Comparison of ENCODE assay signal across 1 cellular context in the genomic region with DNA sequence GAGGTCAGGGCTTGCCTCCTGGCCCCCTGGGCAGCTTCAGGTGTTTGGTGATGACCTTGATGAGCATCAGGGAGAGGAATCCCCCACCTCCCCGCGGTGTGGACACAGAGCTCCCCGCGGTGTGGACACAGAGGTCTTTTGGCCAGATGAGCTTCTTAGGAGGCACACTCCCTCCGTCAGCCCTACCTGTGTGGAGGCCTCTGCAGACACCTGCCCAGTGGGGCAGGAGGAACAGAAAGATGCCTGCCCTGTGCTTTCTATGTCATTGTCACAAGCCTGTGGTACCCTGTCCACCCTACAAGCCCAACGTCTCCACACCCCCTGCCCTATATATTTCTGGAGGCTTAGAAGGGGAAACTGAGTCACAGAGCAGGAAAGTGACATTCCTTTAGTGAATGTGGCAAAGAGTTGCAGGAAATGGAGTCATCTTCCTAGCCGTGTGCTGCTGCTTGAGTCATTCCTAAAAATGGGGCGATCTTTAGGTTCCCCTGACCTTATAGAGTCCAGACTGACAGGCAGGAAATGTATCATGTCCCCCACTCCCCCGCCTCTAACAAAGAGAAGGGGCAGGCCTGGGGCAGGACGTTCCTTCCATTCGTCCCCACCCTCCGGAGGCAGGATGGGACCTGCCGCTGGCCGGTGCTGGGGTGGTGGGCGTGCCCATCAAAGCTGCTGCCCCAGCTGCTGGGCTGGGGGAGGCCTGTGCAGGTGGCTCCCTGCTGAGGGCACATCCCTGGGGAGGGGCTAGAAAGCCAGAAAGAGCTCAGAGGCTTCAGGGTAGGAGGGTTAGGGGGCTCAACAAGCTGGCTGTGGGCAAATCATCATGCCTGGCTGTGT.
TF ChIP-seq lines count a peak whose summit lies in the region.

No MANE protein-coding gene starts in this region.

TF ChIP-seq in HEK293, 187 proteins besides CTCF, POLR2A, EP300 and RAD21 (continued from another document):
- TF ChIP-seq, protein P1, sequence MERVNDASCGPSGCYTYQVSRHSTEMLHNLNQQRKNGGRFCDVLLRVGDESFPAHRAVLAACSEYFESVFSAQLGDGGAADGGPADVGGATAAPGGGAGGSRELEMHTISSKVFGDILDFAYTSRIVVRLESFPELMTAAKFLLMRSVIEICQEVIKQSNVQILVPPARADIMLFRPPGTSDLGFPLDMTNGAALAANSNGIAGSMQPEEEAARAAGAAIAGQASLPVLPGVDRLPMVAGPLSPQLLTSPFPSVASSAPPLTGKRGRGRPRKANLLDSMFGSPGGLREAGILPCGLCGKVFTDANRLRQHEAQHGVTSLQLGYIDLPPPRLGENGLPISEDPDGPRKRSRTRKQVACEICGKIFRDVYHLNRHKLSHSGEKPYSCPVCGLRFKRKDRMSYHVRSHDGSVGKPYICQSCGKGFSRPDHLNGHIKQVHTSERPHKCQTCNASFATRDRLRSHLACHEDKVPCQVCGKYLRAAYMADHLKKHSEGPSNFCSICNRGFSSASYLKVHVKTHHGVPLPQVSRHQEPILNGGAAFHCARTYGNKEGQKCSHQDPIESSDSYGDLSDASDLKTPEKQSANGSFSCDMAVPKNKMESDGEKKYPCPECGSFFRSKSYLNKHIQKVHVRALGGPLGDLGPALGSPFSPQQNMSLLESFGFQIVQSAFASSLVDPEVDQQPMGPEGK (tag by site-specific recombination; IDR thresholded peaks at IDR 0.05) = 0 out of 2 replicates have a peak, but pooled peaks have one; percentile 21
- no peak for TF ChIP-seq ZNF670 (tag by site-specific recombination; IDR thresholded peaks at IDR 0.05; ENCODE audit: low read depth)
- TF ChIP-seq, protein P2, sequence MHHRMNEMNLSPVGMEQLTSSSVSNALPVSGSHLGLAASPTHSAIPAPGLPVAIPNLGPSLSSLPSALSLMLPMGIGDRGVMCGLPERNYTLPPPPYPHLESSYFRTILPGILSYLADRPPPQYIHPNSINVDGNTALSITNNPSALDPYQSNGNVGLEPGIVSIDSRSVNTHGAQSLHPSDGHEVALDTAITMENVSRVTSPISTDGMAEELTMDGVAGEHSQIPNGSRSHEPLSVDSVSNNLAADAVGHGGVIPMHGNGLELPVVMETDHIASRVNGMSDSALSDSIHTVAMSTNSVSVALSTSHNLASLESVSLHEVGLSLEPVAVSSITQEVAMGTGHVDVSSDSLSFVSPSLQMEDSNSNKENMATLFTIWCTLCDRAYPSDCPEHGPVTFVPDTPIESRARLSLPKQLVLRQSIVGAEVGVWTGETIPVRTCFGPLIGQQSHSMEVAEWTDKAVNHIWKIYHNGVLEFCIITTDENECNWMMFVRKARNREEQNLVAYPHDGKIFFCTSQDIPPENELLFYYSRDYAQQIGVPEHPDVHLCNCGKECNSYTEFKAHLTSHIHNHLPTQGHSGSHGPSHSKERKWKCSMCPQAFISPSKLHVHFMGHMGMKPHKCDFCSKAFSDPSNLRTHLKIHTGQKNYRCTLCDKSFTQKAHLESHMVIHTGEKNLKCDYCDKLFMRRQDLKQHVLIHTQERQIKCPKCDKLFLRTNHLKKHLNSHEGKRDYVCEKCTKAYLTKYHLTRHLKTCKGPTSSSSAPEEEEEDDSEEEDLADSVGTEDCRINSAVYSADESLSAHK (tag by site-specific recombination; IDR thresholded peaks at IDR 0.05) = no peak
- TF ChIP-seq ZSCAN16 (tag by site-specific recombination; IDR thresholded peaks at IDR 0.05) = no peak
- TF ChIP-seq, protein P3, sequence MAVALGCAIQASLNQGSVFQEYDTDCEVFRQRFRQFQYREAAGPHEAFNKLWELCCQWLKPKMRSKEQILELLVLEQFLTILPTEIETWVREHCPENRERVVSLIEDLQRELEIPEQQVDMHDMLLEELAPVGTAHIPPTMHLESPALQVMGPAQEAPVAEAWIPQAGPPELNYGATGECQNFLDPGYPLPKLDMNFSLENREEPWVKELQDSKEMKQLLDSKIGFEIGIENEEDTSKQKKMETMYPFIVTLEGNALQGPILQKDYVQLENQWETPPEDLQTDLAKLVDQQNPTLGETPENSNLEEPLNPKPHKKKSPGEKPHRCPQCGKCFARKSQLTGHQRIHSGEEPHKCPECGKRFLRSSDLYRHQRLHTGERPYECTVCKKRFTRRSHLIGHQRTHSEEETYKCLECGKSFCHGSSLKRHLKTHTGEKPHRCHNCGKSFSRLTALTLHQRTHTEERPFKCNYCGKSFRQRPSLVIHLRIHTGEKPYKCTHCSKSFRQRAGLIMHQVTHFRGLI (tag by site-specific recombination; IDR thresholded peaks at IDR 0.05) = no peak
- no peak for TF ChIP-seq ZNF426 (tag by site-specific recombination; IDR thresholded peaks at IDR 0.05)
- TF ChIP-seq SCRT2 (tag by site-specific recombination; IDR thresholded peaks at IDR 0.05) = no peak
- no peak for TF ChIP-seq ZNF2 (tag by site-specific recombination; IDR thresholded peaks at IDR 0.05)
- TF ChIP-seq ZNF768 (tag by site-specific recombination; IDR thresholded peaks at IDR 0.05) = no peak
- TF ChIP-seq EGR2 (tag by site-specific recombination; IDR thresholded peaks at IDR 0.05; ENCODE audit: low read depth) = peak; percentile 66; the same call in 1 of the 2 replicates
